8 cellular contexts compared by ENCODE assay signal in the genomic region with DNA sequence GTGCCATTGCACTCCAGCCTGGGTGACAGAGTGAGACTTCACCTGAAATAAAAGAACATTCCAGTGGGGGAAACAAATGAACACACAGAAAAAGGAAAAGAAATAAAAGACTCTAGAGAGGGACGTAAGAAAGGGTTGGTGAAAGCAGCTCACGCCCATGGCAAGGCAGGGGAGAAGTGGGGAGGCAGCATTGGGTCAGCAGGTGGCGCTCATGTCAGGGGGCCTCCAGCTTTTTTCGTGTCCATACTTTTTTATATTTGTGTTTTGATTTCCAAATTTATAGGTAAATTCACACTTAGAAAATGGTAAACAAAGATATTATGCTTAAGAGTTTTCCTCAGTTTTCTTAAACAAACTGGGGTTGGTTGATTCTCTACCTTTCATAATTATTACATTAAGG. TPM values are rescaled to one million over a fixed set of nuclear protein-coding genes. Genes with fewer than 3 reads are reported as not detected.
DNase-seq lines count a peak whose midpoint lies in the region; ATAC-seq and TF ChIP-seq lines count a peak whose summit lies in the region.

No MANE protein-coding gene starts in this region.

- no peak overlapping the region for H3K4me3 Mint-ChIP-seq in activated T-cell treated with anti-CD3 and anti-CD28 coated beads, Interleukin-2, amount 50 U/mL, for 24 hours
- no peak overlapping the region for H3K4me3 Mint-ChIP-seq in glutamatergic neuron (ENCODE audit: unreplicated experiment)

- H3K4me1 Mint-ChIP-seq in activated T-cell treated with anti-CD3 and anti-CD28 coated beads, Interleukin-2, amount 50 U/mL, for 24 hours (ENCODE audit: low read depth) = no peaks in the 10 kb centered on the region
- peaks cover 5% of the 10 kb centered on the region for H3K4me1 Mint-ChIP-seq in glutamatergic neuron (ENCODE audit: low read depth, unreplicated experiment)

- H3K4me3 ChIP-seq in NB4 (ENCODE audit: low read depth, low read length) = no peak overlapping the region

- H3K27me3 Mint-ChIP-seq in activated T-cell treated with anti-CD3 and anti-CD28 coated beads, Interleukin-2, amount 50 U/mL, for 24 hours = no peaks in the 10 kb centered on the region
- no peaks in the 10 kb centered on the region for H3K27me3 Mint-ChIP-seq in glutamatergic neuron (ENCODE audit: unreplicated experiment)

- no peaks in the 10 kb centered on the region for H3K9me3 Mint-ChIP-seq in activated T-cell treated with anti-CD3 and anti-CD28 coated beads, Interleukin-2, amount 50 U/mL, for 24 hours
- no peaks in the 10 kb centered on the region for H3K9me3 Mint-ChIP-seq in glutamatergic neuron (ENCODE audit: unreplicated experiment)

- H3K27ac Mint-ChIP-seq in activated T-cell treated with anti-CD3 and anti-CD28 coated beads, Interleukin-2, amount 50 U/mL, for 24 hours = no peak overlapping the region
- no peak overlapping the region for H3K27ac Mint-ChIP-seq in glutamatergic neuron (ENCODE audit: unreplicated experiment)

- TF ChIP-seq POLR2A in NB4 (IDR thresholded peaks at IDR 0.05; ENCODE audit: extremely low read depth, insufficient read length) = no peak

- peaks cover 82% of the 10 kb centered on the region for H3K36me3 Mint-ChIP-seq in activated T-cell treated with anti-CD3 and anti-CD28 coated beads, Interleukin-2, amount 50 U/mL, for 24 hours (ENCODE audit: low read depth)
- no peaks in the 10 kb centered on the region for H3K36me3 Mint-ChIP-seq in glutamatergic neuron (ENCODE audit: unreplicated experiment)

- TF ChIP-seq CTCF in NB4 (IDR thresholded peaks at IDR 0.05; ENCODE audit: low read depth, low read length) (peak; percentile 79), glutamatergic neuron (IDR thresholded peaks at IDR 0.05; ENCODE audit: partially characterized antibody, unreplicated experiment) (peak; percentile 60)

- DNase-seq in GM03348 (ENCODE audit: low spot score) = peak; percentile 74
- peak; percentile 38 for DNase-seq in NB4 (ENCODE audit: low read depth)
- DNase-seq in activated T-cell treated with anti-CD3 and anti-CD28 coated beads, Interleukin-2, amount 50 U/mL, for 24 hours = peak; percentile 58
- DNase-seq in glutamatergic neuron = peak; percentile 72
- DNase-seq in stimulated activated CD4-positive, alpha-beta T cell treated with anti-CD3 and anti-CD28 coated beads, Interleukin-1b, Interleukin-23, amount 100 ng/mL, for 4 hours (ENCODE audit: low read depth in 2 of 2) = peak; percentile 21 to 36
- no peak for DNase-seq in mucosa of gallbladder (ENCODE audit: low spot score)
- no peak for DNase-seq in DMS153 treated with DMSO at 0.1 percent for 48 hours (lab: John Stamatoyannopoulos, UW; ENCODE audit: unreplicated experiment)

- no peak for ATAC-seq in HG03354 (IDR thresholded peaks at IDR 0.05; ENCODE audit: poor library complexity, severe bottlenecking, unreplicated experiment)

RNA-seq across cellular contexts. Expression of a gene that starts 45.5 kb away (rescaled TPM):
- total RNA-seq in glutamatergic neuron (ENCODE audit: unreplicated experiment) (32.8 TPM), mucosa of gallbladder (69.0 TPM)

Comparison
In these comparisons a context has a peak if more than half of its experiments do, and no peak if none do; other contexts are left out.
1. DNase-seq: peak in GM03348 (single experiment), NB4 (single experiment), activated T-cell treated with anti-CD3 and anti-CD28 coated beads, Interleukin-2, amount 50 U/mL, for 24 hours (single experiment), glutamatergic neuron (single experiment) and stimulated activated CD4-positive, alpha-beta T cell treated with anti-CD3 and anti-CD28 coated beads, Interleukin-1b, Interleukin-23, amount 100 ng/mL, for 4 hours (2 of 2); none in mucosa of gallbladder (single experiment) and DMS153 treated with DMSO at 0.1 percent for 48 hours (single experiment).